In genomic region chr12:3097836-3098235, GRCh38 we compare ENCODE assay signal across 1 cellular context.
A peak's percentile ranks its signal among the peaks of the same experiment; 100 is the strongest.
TF ChIP-seq lines count a peak whose summit lies in the region.

No MANE protein-coding gene starts in this region.

TF ChIP-seq in HepG2, 621 proteins besides CTCF, POLR2A, EP300 and RAD21 (continued from another document and continues in another):
- 0 out of 2 replicates have a peak, but pooled peaks have one; percentile 8 for TF ChIP-seq ZBTB37 (CRISPR knock-in tag; IDR thresholded peaks at IDR 0.05)
- TF ChIP-seq TEAD3 (CRISPR knock-in tag; optimal IDR thresholded peaks at IDR 0.05; ENCODE audit: borderline replicate concordance) = peak; percentile 28
- no peak for TF ChIP-seq RFX3 (CRISPR knock-in tag; IDR thresholded peaks at IDR 0.05)
- TF ChIP-seq ZBTB7B (CRISPR knock-in tag; IDR thresholded peaks at IDR 0.05) = peak; percentile 82
- TF ChIP-seq ZNF644 (CRISPR knock-in tag; IDR thresholded peaks at IDR 0.05; ENCODE audit: low read depth) = no peak
- TF ChIP-seq MEF2D (CRISPR knock-in tag; IDR thresholded peaks at IDR 0.05) = peak; percentile 76
- TF ChIP-seq SPEN (CRISPR knock-in tag; IDR thresholded peaks at IDR 0.05; ENCODE audit: low read depth) = no peak; the same call in 1 of the 2 replicates
- no peak for TF ChIP-seq HNRNPL (IDR thresholded peaks at IDR 0.05; ENCODE audit: low read depth, low read length)
- no peak for TF ChIP-seq CENPT (CRISPR knock-in tag; IDR thresholded peaks at IDR 0.05; ENCODE audit: low read depth)
- TF ChIP-seq FOSL2 (CRISPR knock-in tag; IDR thresholded peaks at IDR 0.05) = peak; percentile 41
- peak; percentile 38; the same call in 1 of the 2 replicates for TF ChIP-seq MXD4 (CRISPR knock-in tag; IDR thresholded peaks at IDR 0.05)
- TF ChIP-seq ZNF318 (CRISPR knock-in tag; IDR thresholded peaks at IDR 0.05) = no peak
- peak; percentile 88 for TF ChIP-seq SALL1 (CRISPR knock-in tag; IDR thresholded peaks at IDR 0.05)
- TF ChIP-seq HNF4G (IDR thresholded peaks at IDR 0.05; ENCODE audit: borderline replicate concordance, low read depth, low read length) = peak; percentile 91
- peak; percentile 94 for TF ChIP-seq HNF4G (CRISPR knock-in tag; IDR thresholded peaks at IDR 0.05; ENCODE audit: borderline replicate concordance, low read depth)
- no peak for TF ChIP-seq ZNF326 (CRISPR knock-in tag; IDR thresholded peaks at IDR 0.05; ENCODE audit: borderline replicate concordance)
- peak; percentile 74 for TF ChIP-seq MEIS2 (CRISPR knock-in tag; IDR thresholded peaks at IDR 0.05)
- TF ChIP-seq REXO4 (CRISPR knock-in tag; IDR thresholded peaks at IDR 0.05; ENCODE audit: borderline replicate concordance) = no peak
- TF ChIP-seq RXRB (CRISPR knock-in tag; IDR thresholded peaks at IDR 0.05; ENCODE audit: borderline replicate concordance) = no peak
- TF ChIP-seq CHD4 (IDR thresholded peaks at IDR 0.05; ENCODE audit: borderline replicate concordance, low read length) = peak; percentile 31; the same call in 1 of the 2 replicates
- no peak for TF ChIP-seq HOXA7 (CRISPR knock-in tag; IDR thresholded peaks at IDR 0.05)
- peak; percentile 72; the same call in 1 of the 2 replicates for TF ChIP-seq KMT2A (CRISPR knock-in tag; IDR thresholded peaks at IDR 0.05)
- TF ChIP-seq ATF2 (CRISPR knock-in tag; IDR thresholded peaks at IDR 0.05) = 0 out of 2 replicates have a peak, but pooled peaks have one; percentile 31
- peak; percentile 58 for TF ChIP-seq BRD4 (CRISPR knock-in tag; IDR thresholded peaks at IDR 0.05)
- no peak for TF ChIP-seq ZBTB3 (CRISPR knock-in tag; IDR thresholded peaks at IDR 0.05; ENCODE audit: borderline replicate concordance, low read depth)
- peak; percentile 95 for TF ChIP-seq ZMYM2 (CRISPR knock-in tag; IDR thresholded peaks at IDR 0.05)
- TF ChIP-seq ZNF7 (CRISPR knock-in tag; IDR thresholded peaks at IDR 0.05) = no peak
- TF ChIP-seq SRSF1 (optimal IDR thresholded peaks at IDR 0.05; ENCODE audit: low read depth, low read length) = no peak
- peak; percentile 56 for TF ChIP-seq KDM6A (CRISPR knock-in tag; IDR thresholded peaks at IDR 0.05; ENCODE audit: low read depth)
- no peak for TF ChIP-seq ZNF251 (CRISPR knock-in tag; IDR thresholded peaks at IDR 0.05)
- TF ChIP-seq HNF1B (CRISPR knock-in tag; IDR thresholded peaks at IDR 0.05) = peak; percentile 83
- TF ChIP-seq KDM2A (CRISPR knock-in tag; IDR thresholded peaks at IDR 0.05; ENCODE audit: borderline replicate concordance, low read depth) = peak; percentile 40; the same call in 1 of the 2 replicates
- no peak for TF ChIP-seq SP4 (CRISPR knock-in tag; IDR thresholded peaks at IDR 0.05)
- TF ChIP-seq HDAC2 (CRISPR knock-in tag; IDR thresholded peaks at IDR 0.05) = peak; percentile 84
- peak; percentile 80; the same call in 1 of the 2 replicates for TF ChIP-seq ZNF296 (CRISPR knock-in tag; conservative IDR thresholded peaks at IDR 0.05)
- peak; percentile 69; the same call in 1 of the 2 replicates for TF ChIP-seq ZSCAN29 (CRISPR knock-in tag; conservative IDR thresholded peaks at IDR 0.05)
- TF ChIP-seq TARDBP (CRISPR knock-in tag; IDR thresholded peaks at IDR 0.05) = peak; percentile 67; the same call in 1 of the 2 replicates
- no peak for TF ChIP-seq E2F5 (CRISPR knock-in tag; conservative IDR thresholded peaks at IDR 0.05)
- TF ChIP-seq KDM3A (CRISPR knock-in tag; IDR thresholded peaks at IDR 0.05; ENCODE audit: low read depth) = 0 out of 2 replicates have a peak, but pooled peaks have one; percentile 45
- no peak for TF ChIP-seq ZNF30 (CRISPR knock-in tag; IDR thresholded peaks at IDR 0.05)
- no peak for TF ChIP-seq CSRNP1 (CRISPR knock-in tag; IDR thresholded peaks at IDR 0.05)
- no peak for TF ChIP-seq ZNF569 (CRISPR knock-in tag; IDR thresholded peaks at IDR 0.05; ENCODE audit: borderline replicate concordance)
- TF ChIP-seq ZNF431 (CRISPR knock-in tag; IDR thresholded peaks at IDR 0.05; ENCODE audit: borderline replicate concordance, low read depth) = peak; percentile 72; the same call in 1 of the 2 replicates
- TF ChIP-seq REPIN1 (CRISPR knock-in tag; IDR thresholded peaks at IDR 0.05; ENCODE audit: borderline replicate concordance, low read depth) = peak; percentile 46; the same call in 1 of the 2 replicates
- no peak for TF ChIP-seq BRF2 (CRISPR knock-in tag; IDR thresholded peaks at IDR 0.05)
- peak; percentile 65 for TF ChIP-seq ASH2L (IDR thresholded peaks at IDR 0.05; ENCODE audit: insufficient read length, low read depth, low read length)
- TF ChIP-seq ZFY (CRISPR knock-in tag; IDR thresholded peaks at IDR 0.05) = peak; percentile 43
- TF ChIP-seq RARG (CRISPR knock-in tag; IDR thresholded peaks at IDR 0.05; ENCODE audit: low read depth) = no peak
- TF ChIP-seq SOX6 (IDR thresholded peaks at IDR 0.05) = no peak
- TF ChIP-seq SOX6 (CRISPR knock-in tag; IDR thresholded peaks at IDR 0.05) = peak; percentile 78
- TF ChIP-seq TIGD3 (CRISPR knock-in tag; IDR thresholded peaks at IDR 0.05; ENCODE audit: borderline replicate concordance) = 0 out of 2 replicates have a peak, but pooled peaks have one; percentile 28
- TF ChIP-seq ZFP36L2 (CRISPR knock-in tag; IDR thresholded peaks at IDR 0.05) = no peak
